In genomic region chr6:139708342-139709199, GRCh38 we compare ENCODE assay signal across 12 cellular contexts.
DNase-seq lines count a peak whose midpoint lies in the region; ATAC-seq and TF ChIP-seq lines count a peak whose summit lies in the region.
"Had no signal": no experiment of that assay in that cellular context is flagged by ENCODE, and none has a peak within 500 bp of the region (broad histone marks: within the 10 kb centered on the region; RNA-seq: fewer than 3 reads in every experiment).

No MANE protein-coding gene starts in this region.

- peaks cover 32% of the 10 kb centered on the region for H3K4me1 Mint-ChIP-seq in neural crest cell
- H3K4me1 Mint-ChIP-seq in activated T-helper 17 cell treated with anti-CD3 and anti-CD28 coated beads, Interleukin-2, amount 50 U/mL, for 72 hours: no peaks in the 10 kb centered on the region
- H3K4me1 Mint-ChIP-seq: naive thymus-derived CD4-positive, alpha-beta T cell had no signal

- TF ChIP-seq CTCF in AG10803 (conservative IDR thresholded peaks at IDR 0.05; ENCODE audit: low read length): no peak
- TF ChIP-seq CTCF in neural crest cell (conservative IDR thresholded peaks at IDR 0.05): no peak

- H3K9me3 Mint-ChIP-seq in neural crest cell: peaks cover 2% of the 10 kb centered on the region
- H3K9me3 Mint-ChIP-seq in activated T-helper 17 cell treated with anti-CD3 and anti-CD28 coated beads, Interleukin-2, amount 50 U/mL, for 72 hours: no peaks in the 10 kb centered on the region
- H3K9me3 Mint-ChIP-seq: activated CD4-positive, alpha-beta memory T cell treated with anti-CD3 and anti-CD28 coated beads for 36 hours had no signal

- no peaks in the 10 kb centered on the region for H3K27me3 Mint-ChIP-seq in neural crest cell (ENCODE audit: low read depth)
- no peaks in the 10 kb centered on the region for H3K27me3 Mint-ChIP-seq in activated T-helper 17 cell treated with anti-CD3 and anti-CD28 coated beads, Interleukin-2, amount 50 U/mL, for 72 hours
- H3K27me3 Mint-ChIP-seq: dendritic cell treated with granulocyte-macrophage colony-stimulating factor and Interleukin-4, amounts not matched to agents 40 ng/mL and 50 ng/mL, for 4 days had no signal

- ATAC-seq in activated T-helper 17 cell treated with anti-CD3 and anti-CD28 coated beads, Interleukin-2, amount 50 U/mL, for 72 hours (replicated peaks): no peak
- no peak for ATAC-seq in HG02588 (IDR thresholded peaks at IDR 0.05; ENCODE audit: unreplicated experiment)
- ATAC-seq: naive thymus-derived CD4-positive, alpha-beta T cell had no signal

- H3K4me3 ChIP-seq in AG10803 (ENCODE audit: low read length): no peak overlapping the region

- H3K4me3 Mint-ChIP-seq in neural crest cell: peak overlapping the region; percentile 2
- H3K4me3 Mint-ChIP-seq in activated T-helper 17 cell treated with anti-CD3 and anti-CD28 coated beads, Interleukin-2, amount 50 U/mL, for 72 hours: no peak overlapping the region
- H3K4me3 Mint-ChIP-seq: activated CD4-positive, alpha-beta memory T cell treated with anti-CD3 and anti-CD28 coated beads for 36 hours; dendritic cell treated with granulocyte-macrophage colony-stimulating factor and Interleukin-4, amounts not matched to agents 40 ng/mL and 50 ng/mL, for 4 days; naive thymus-derived CD4-positive, alpha-beta T cell had no signal

- DNase-seq in AG10803 (ENCODE audit: low read depth): peak; percentile 92
- DNase-seq in NCI-H460 (ENCODE audit: extremely low read depth, low read depth): peak; percentile 11
- DNase-seq in epidermal melanocyte (ENCODE audit: insufficient read length, low spot score): peak; percentile 45
- DNase-seq in neural crest cell (ENCODE audit: low read depth, low spot score): no peak
- DNase-seq in ecto neural progenitor cell (ENCODE audit: low spot score): no peak
- no peak for DNase-seq in NCI-H748 (lab: John Stamatoyannopoulos, UW; ENCODE audit: unreplicated experiment)
- DNase-seq: activated CD4-positive, alpha-beta memory T cell treated with anti-CD3 and anti-CD28 coated beads for 36 hours; naive thymus-derived CD4-positive, alpha-beta T cell; NCI-H524 treated with DMSO at 0.1 percent for 48 hours had no signal

- no peaks in the 10 kb centered on the region for H3K36me3 Mint-ChIP-seq in neural crest cell (ENCODE audit: low read depth)
- H3K36me3 Mint-ChIP-seq in activated T-helper 17 cell treated with anti-CD3 and anti-CD28 coated beads, Interleukin-2, amount 50 U/mL, for 72 hours (ENCODE audit: low read depth): no peaks in the 10 kb centered on the region
- H3K36me3 Mint-ChIP-seq: activated CD4-positive, alpha-beta memory T cell treated with anti-CD3 and anti-CD28 coated beads for 36 hours; naive thymus-derived CD4-positive, alpha-beta T cell had no signal

- peak overlapping the region; percentile 46 for H3K27ac Mint-ChIP-seq in neural crest cell (ENCODE audit: unreplicated experiment)
- no peak overlapping the region for H3K27ac Mint-ChIP-seq in activated T-helper 17 cell treated with anti-CD3 and anti-CD28 coated beads, Interleukin-2, amount 50 U/mL, for 72 hours
- H3K27ac Mint-ChIP-seq: activated CD4-positive, alpha-beta memory T cell treated with anti-CD3 and anti-CD28 coated beads for 36 hours; dendritic cell treated with granulocyte-macrophage colony-stimulating factor and Interleukin-4, amounts not matched to agents 40 ng/mL and 50 ng/mL, for 4 days; naive thymus-derived CD4-positive, alpha-beta T cell had no signal

Comparison
In these comparisons a context has a peak if more than half of its experiments do, and no peak if none do; other contexts are left out.
1. DNase-seq: peak in AG10803 (single experiment), NCI-H460 (single experiment) and epidermal melanocyte (single experiment); none in neural crest cell (single experiment), ecto neural progenitor cell (single experiment) and NCI-H748 (single experiment).